ENCODE assay signal across 8 cellular contexts in genomic region chr18:59783138-59783537, GRCh38.
DNase-seq lines count a peak whose midpoint lies in the region; ATAC-seq, FAIRE-seq and TF ChIP-seq lines count a peak whose summit lies in the region.

No MANE protein-coding gene starts in this region.

- H3K79me2 ChIP-seq in mesendoderm (ENCODE audit: control insufficient read depth, insufficient read depth, low read length), result no peaks in the 10 kb centered on the region

- peak; percentile 98 for FAIRE-seq in D721Med (lab: Jason Lieb, UNC)

- no peak overlapping the region for H2BK15ac ChIP-seq in mesendoderm (replicated peaks; ENCODE audit: low read depth)

- H3K27me3 ChIP-seq in mesendoderm (ENCODE audit: insufficient read depth, low read length, poor library complexity), result no peaks in the 10 kb centered on the region

- no peak overlapping the region for H3K4me2 ChIP-seq in mesendoderm (ENCODE audit: low read length)

- no peak overlapping the region for H4K8ac ChIP-seq in mesendoderm (ENCODE audit: low read depth, low read length)

- no peak overlapping the region for H2BK120ac ChIP-seq in mesendoderm (ENCODE audit: low read depth, low read length)

- H3K79me1 ChIP-seq in mesendoderm (ENCODE audit: low read length), result no peaks in the 10 kb centered on the region

- H3K18ac ChIP-seq in mesendoderm (ENCODE audit: low read length), result no peak overlapping the region

- H3K4me3 ChIP-seq in mesendoderm (ENCODE audit: low read length), result no peak overlapping the region

- H3K36me3 ChIP-seq in mesendoderm (ENCODE audit: control insufficient read depth, insufficient read depth, low read length), result no peaks in the 10 kb centered on the region

- no peak overlapping the region for H2AK5ac ChIP-seq in mesendoderm (ENCODE audit: low read length)

- H3K9ac ChIP-seq in mesendoderm (ENCODE audit: low read length), result no peak overlapping the region

- DNase-seq in D721Med (ENCODE audit: insufficient read length, low spot score), result no peak
- DNase-seq in NCI-H226, result peak; percentile 44
- DNase-seq in brain pericyte (ENCODE audit: low read depth, low spot score), result peak; percentile 25
- peak; percentile 75 for DNase-seq in mesendoderm
- DNase-seq in NCI-H2029 treated with DMSO at 0.1 percent for 48 hours (lab: John Stamatoyannopoulos, UW), result no peak
- DNase-seq in activated CD4-positive, CD25-positive, alpha-beta regulatory T cell treated with anti-CD3 and anti-CD28 coated beads, Interleukin-2, amount 50 U/mL, for 72 hours, result no peak

- WGBS in mesendoderm (ENCODE audit: extremely low coverage, insufficient coverage, low lambda C conversion rate), result no CpG with 5 or more reads among the region's 5 CpGs

- no peak overlapping the region for H2BK5ac ChIP-seq in mesendoderm (ENCODE audit: low read length)

- H3K23ac ChIP-seq in mesendoderm (ENCODE audit: low read length), result no peak overlapping the region

- H3K4ac ChIP-seq in mesendoderm (ENCODE audit: low read depth, low read length), result no peak overlapping the region

- H3K56ac ChIP-seq in mesendoderm (ENCODE audit: low read length), result no peak overlapping the region

- peak; percentile 85 for ATAC-seq in GM19023 (IDR thresholded peaks at IDR 0.05; ENCODE audit: unreplicated experiment)
- ATAC-seq in HG03103 (IDR thresholded peaks at IDR 0.05; ENCODE audit: low read depth, unreplicated experiment), result peak; percentile 89

- no peak overlapping the region for H4K5ac ChIP-seq in mesendoderm (ENCODE audit: low read length)

- peak; percentile 59 for TF ChIP-seq CTCF in D721Med (IDR thresholded peaks at IDR 0.05; ENCODE audit: insufficient read depth, missing control alignments)

- no peak overlapping the region for H3K27ac ChIP-seq in mesendoderm (ENCODE audit: low read depth, low read length)

- no peaks in the 10 kb centered on the region for H3K4me1 ChIP-seq in mesendoderm (ENCODE audit: control insufficient read depth, low read depth, low read length)

Comparison
In these comparisons a context has a peak if more than half of its experiments do, and no peak if none do; other contexts are left out.
1. DNase-seq: peak in NCI-H226 (single experiment), brain pericyte (single experiment) and mesendoderm (single experiment); none in D721Med (single experiment), NCI-H2029 treated with DMSO at 0.1 percent for 48 hours (single experiment) and activated CD4-positive, CD25-positive, alpha-beta regulatory T cell treated with anti-CD3 and anti-CD28 coated beads, Interleukin-2, amount 50 U/mL, for 72 hours (single experiment).